1 cellular context compared by ENCODE assay signal in the genomic region with DNA sequence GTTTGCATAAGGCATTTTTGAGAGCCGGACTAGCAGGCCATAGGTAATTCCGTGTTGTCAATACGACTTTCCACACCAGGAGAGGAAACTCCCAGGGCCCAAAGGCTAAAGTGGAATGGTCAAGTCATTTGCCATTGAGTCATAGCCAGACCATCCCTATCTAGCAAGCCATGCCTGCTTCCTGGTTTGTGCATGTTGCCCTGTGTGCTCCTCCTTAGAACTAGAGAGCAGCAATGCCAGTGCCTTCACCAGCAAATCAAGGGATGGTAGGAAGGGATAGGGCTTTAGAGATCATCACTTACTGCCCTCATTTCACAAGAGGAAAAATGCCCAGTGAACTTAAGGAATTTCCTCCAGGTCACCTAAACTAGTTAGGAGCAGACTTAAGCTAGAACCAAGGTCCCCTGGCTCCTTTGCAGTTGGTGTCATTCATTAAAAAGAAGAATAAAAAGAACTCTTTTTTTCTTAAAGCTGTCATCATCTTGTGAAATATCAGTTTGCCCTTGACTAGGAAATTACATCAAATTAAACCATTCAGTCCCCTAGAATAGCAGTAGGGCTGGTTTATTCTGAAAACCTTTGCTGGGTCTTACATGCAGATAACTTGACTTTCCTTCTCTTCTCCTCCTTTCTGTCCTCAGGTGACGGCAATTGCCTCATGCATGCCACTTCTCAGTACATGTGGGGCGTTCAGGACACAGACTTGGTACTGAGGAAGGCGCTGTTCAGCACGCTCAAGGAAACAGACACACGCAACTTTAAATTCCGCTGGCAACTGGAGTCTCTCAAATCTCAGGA.
TF ChIP-seq lines count a peak whose summit lies in the region.

No MANE protein-coding gene starts in this region.

TF ChIP-seq in endothelial cell of umbilical vein, 7 proteins besides CTCF, POLR2A, EP300 and RAD21:
- TF ChIP-seq GATA2 (IDR thresholded peaks at IDR 0.05; ENCODE audit: insufficient read depth, insufficient read length, low read depth, low read length) (no peak), JUN (IDR thresholded peaks at IDR 0.05; ENCODE audit: borderline replicate concordance, insufficient read depth, insufficient read length, low read depth) (no peak), EZH2 (IDR thresholded peaks at IDR 0.05; ENCODE audit: borderline replicate concordance, low read depth, low read length, severe bottlenecking) (no peak), POLR2AphosphoS5 (IDR thresholded peaks at IDR 0.05; ENCODE audit: insufficient read depth, low read depth, low read length) (no peak), MAX (IDR thresholded peaks at IDR 0.05; ENCODE audit: insufficient read depth, insufficient read length) (no peak), FOS (IDR thresholded peaks at IDR 0.05; ENCODE audit: borderline replicate concordance, insufficient read depth, low read length) (no peak), MYC (IDR thresholded peaks at IDR 0.05; ENCODE audit: low read depth, low read length) (no peak)
